19 cellular contexts compared by ENCODE assay signal in genomic region chr21:36524477-36524876, GRCh38. TPM values are rescaled to one million over a fixed set of nuclear protein-coding genes. Genes with fewer than 3 reads are reported as not detected.
DNase-seq lines count a peak whose midpoint lies in the region; ATAC-seq, FAIRE-seq and TF ChIP-seq lines count a peak whose summit lies in the region.
"Had no signal": no experiment of that assay in that cellular context is flagged by ENCODE, and none has a peak within 500 bp of the region (broad histone marks: within the 10 kb centered on the region; RNA-seq: fewer than 3 reads in every experiment).

No MANE protein-coding gene starts in this region.

- ATAC-seq in left ventricle myocardium superior, result peak; percentile 52
- ATAC-seq in gastrocnemius medialis, result peak; percentile 36 to 85
- ATAC-seq in GM21526 (IDR thresholded peaks at IDR 0.05; ENCODE audit: low FRiP score, unreplicated experiment), result no peak
- ATAC-seq: GM23338 had no signal

- H3K9ac ChIP-seq in astrocyte (ENCODE audit: low read length), result no peak overlapping the region

- no peak for FAIRE-seq in astrocyte (lab: Jason Lieb, UNC)
- FAIRE-seq: D721Med, G401.6, GM12891, GM18507, H54, HTR-8/SVneo had no signal

- H3K4me1 Mint-ChIP-seq in astrocyte (ENCODE audit: low read depth, unreplicated experiment), result no peaks in the 10 kb centered on the region
- H3K4me1 Mint-ChIP-seq: GM23338 had no signal

- no peak for TF ChIP-seq CTCF in right atrium auricular region (IDR thresholded peaks at IDR 0.05)
- TF ChIP-seq CTCF in astrocyte (IDR thresholded peaks at IDR 0.05; ENCODE audit: insufficient read depth, low read depth, low read length), result no peak
- no peak for TF ChIP-seq CTCF in gastrocnemius medialis (IDR thresholded peaks at IDR 0.05 in 4 of 5, conservative IDR thresholded peaks at IDR 0.05 in 1 of 5)

- H3K27ac Mint-ChIP-seq in astrocyte (ENCODE audit: unreplicated experiment), result peak overlapping the region; percentile 41
- H3K27ac Mint-ChIP-seq: CD4-positive, alpha-beta T cell; GM23338 had no signal

- in situ Hi-C loops in gastrocnemius medialis (cut with MboI; ENCODE audit: low sequenced_read_pairs in 4 of 4), result loop anchor here in 1 of 4 donors (25.0 kb wide), 1 partner anchor 413 kb away; no protein-coding TSS in a partner anchor

- H3K4me2 ChIP-seq in astrocyte (ENCODE audit: low read length), result no peak overlapping the region
- H3K4me2 ChIP-seq: GM23338 had no signal

- peaks cover 3% of the 10 kb centered on the region for H3K36me3 Mint-ChIP-seq in astrocyte (ENCODE audit: low read depth, unreplicated experiment)

- no peaks in the 10 kb centered on the region for H3K36me3 ChIP-seq in right atrium auricular region
- H3K36me3 ChIP-seq in astrocyte (ENCODE audit: insufficient read depth, low read length), result no peaks in the 10 kb centered on the region
- no peaks in the 10 kb centered on the region for H3K36me3 ChIP-seq in gastrocnemius medialis

- H3K4me3 Mint-ChIP-seq in astrocyte (ENCODE audit: unreplicated experiment), result no peak overlapping the region
- H3K4me3 Mint-ChIP-seq: CD4-positive, alpha-beta T cell; GM23338 had no signal

- H2AFZ ChIP-seq in astrocyte (ENCODE audit: low read depth, low read length), result no peak overlapping the region
- H2AFZ ChIP-seq: GM23338 had no signal

- H3K9me3 ChIP-seq in right atrium auricular region (no peaks in the 10 kb centered on the region), astrocyte (ENCODE audit: insufficient read depth, low read depth, low read length) (no peaks in the 10 kb centered on the region), gastrocnemius medialis (no peaks in the 10 kb centered on the region)
- H3K9me3 ChIP-seq: Caco-2 had no signal

- peaks cover 26% of the 10 kb centered on the region for H3K27me3 Mint-ChIP-seq in astrocyte (ENCODE audit: low read depth, unreplicated experiment)

- no peak overlapping the region for H3K4me3 ChIP-seq in right atrium auricular region
- H3K4me3 ChIP-seq in astrocyte (ENCODE audit: insufficient read depth, low read depth, low read length), result no peak overlapping the region
- no peak overlapping the region for H3K4me3 ChIP-seq in gastrocnemius medialis
- H3K4me3 ChIP-seq: GM23338 had no signal

- H3K27me3 ChIP-seq in right atrium auricular region (no peaks in the 10 kb centered on the region), astrocyte (ENCODE audit: insufficient read depth, low read length) (peaks cover 12% of the 10 kb centered on the region), gastrocnemius medialis (peaks cover 0 to 15% (median 3%) of the 10 kb centered on the region in 3 donors)

- H3K4me1 ChIP-seq in right atrium auricular region (no peaks in the 10 kb centered on the region), astrocyte (ENCODE audit: insufficient read depth, low read length) (no peaks in the 10 kb centered on the region), gastrocnemius medialis (peaks cover 0 to 3% of the 10 kb centered on the region in 2 donors)
- H3K4me1 ChIP-seq: Caco-2 had no signal

- intact Hi-C loops in left ventricle myocardium superior (cut with micrococcal nuclease) (no loop called here), gastrocnemius medialis (cut with DNase I; ENCODE audit: low total_unique reads) (no loop called here)

- DNase-seq in left ventricle myocardium superior (peak; percentile 35), right atrium auricular region (ENCODE audit: low spot score) (no peak), astrocyte (ENCODE audit: low read depth) (no peak), gastrocnemius medialis (peak in 1 of 2 donors; percentile 68), kidney tubule cell (ENCODE audit: low spot score) (no peak), AML-193 (lab: John Stamatoyannopoulos, UW) (no peak)
- DNase-seq: Caco-2; CD4-positive, alpha-beta T cell; HCEC 1CT; IMR-90 had no signal

- H3K79me2 ChIP-seq in astrocyte (ENCODE audit: insufficient read depth, low read length), result no peaks in the 10 kb centered on the region

- no peak for TF ChIP-seq POLR2A in gastrocnemius medialis (IDR thresholded peaks at IDR 0.05)

- H4K20me1 ChIP-seq in astrocyte (ENCODE audit: insufficient read depth, low read length), result no peaks in the 10 kb centered on the region

- H3K27ac ChIP-seq in right atrium auricular region (no peak overlapping the region), astrocyte (ENCODE audit: low read depth, low read length) (no peak overlapping the region), gastrocnemius medialis (no peak overlapping the region)

- H3K9me3 Mint-ChIP-seq in astrocyte (ENCODE audit: unreplicated experiment), result peaks cover 8% of the 10 kb centered on the region
- H3K9me3 Mint-ChIP-seq: CD4-positive, alpha-beta T cell; GM23338 had no signal

RNA-seq across cellular contexts. Expression of gene CLDN14, which starts 44.6 kb away (rescaled TPM):
- not detected for total RNA-seq in left ventricle myocardium superior
- total RNA-seq in right atrium auricular region, result not detected
- not detected in 2 replicates for total RNA-seq in astrocyte
- total RNA-seq in gastrocnemius medialis, result under 1 TPM in 1 of 4 donors, not detected in 3; 0.20 TPM
- total RNA-seq: A172; Caco-2; CD4-positive, alpha-beta T cell; GM23338; IMR-90 had no signal
